ENCODE assay signal across 1 cellular context in the genomic region with DNA sequence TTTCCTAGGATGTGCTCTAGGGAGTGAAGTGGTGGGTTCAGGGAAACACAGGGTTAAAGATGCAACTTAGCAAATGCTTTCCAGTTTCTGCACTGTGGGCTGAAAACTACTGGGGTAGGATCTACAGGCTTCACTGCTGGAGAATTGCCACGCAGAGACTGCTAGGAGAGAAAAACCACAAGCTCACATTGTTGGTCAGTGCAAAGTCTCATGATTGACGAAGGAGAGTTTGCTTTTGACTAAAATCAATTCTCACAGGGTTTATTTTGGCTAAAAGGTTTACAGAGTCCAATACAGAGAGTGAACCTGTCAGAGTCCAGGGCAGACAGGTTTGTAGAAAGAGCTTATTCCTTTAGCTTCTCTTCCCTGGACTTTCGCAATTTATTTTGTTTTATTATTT.
TF ChIP-seq lines count a peak whose summit lies in the region.

No MANE protein-coding gene starts in this region.

TF ChIP-seq in HepG2, 621 proteins besides CTCF, POLR2A, EP300 and RAD21 (continued from another document and continues in another):
- TF ChIP-seq, protein P1, sequence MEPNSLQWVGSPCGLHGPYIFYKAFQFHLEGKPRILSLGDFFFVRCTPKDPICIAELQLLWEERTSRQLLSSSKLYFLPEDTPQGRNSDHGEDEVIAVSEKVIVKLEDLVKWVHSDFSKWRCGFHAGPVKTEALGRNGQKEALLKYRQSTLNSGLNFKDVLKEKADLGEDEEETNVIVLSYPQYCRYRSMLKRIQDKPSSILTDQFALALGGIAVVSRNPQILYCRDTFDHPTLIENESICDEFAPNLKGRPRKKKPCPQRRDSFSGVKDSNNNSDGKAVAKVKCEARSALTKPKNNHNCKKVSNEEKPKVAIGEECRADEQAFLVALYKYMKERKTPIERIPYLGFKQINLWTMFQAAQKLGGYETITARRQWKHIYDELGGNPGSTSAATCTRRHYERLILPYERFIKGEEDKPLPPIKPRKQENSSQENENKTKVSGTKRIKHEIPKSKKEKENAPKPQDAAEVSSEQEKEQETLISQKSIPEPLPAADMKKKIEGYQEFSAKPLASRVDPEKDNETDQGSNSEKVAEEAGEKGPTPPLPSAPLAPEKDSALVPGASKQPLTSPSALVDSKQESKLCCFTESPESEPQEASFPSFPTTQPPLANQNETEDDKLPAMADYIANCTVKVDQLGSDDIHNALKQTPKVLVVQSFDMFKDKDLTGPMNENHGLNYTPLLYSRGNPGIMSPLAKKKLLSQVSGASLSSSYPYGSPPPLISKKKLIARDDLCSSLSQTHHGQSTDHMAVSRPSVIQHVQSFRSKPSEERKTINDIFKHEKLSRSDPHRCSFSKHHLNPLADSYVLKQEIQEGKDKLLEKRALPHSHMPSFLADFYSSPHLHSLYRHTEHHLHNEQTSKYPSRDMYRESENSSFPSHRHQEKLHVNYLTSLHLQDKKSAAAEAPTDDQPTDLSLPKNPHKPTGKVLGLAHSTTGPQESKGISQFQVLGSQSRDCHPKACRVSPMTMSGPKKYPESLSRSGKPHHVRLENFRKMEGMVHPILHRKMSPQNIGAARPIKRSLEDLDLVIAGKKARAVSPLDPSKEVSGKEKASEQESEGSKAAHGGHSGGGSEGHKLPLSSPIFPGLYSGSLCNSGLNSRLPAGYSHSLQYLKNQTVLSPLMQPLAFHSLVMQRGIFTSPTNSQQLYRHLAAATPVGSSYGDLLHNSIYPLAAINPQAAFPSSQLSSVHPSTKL (CRISPR knock-in tag; IDR thresholded peaks at IDR 0.05) = peak; percentile 74
- TF ChIP-seq ARID4A (CRISPR knock-in tag; IDR thresholded peaks at IDR 0.05; ENCODE audit: borderline replicate concordance) = peak; percentile 18; the same call in 1 of the 2 replicates
- TF ChIP-seq ZNF101 (CRISPR knock-in tag; IDR thresholded peaks at IDR 0.05; ENCODE audit: borderline replicate concordance, low read depth) = no peak
- TF ChIP-seq ISL2 (CRISPR knock-in tag; IDR thresholded peaks at IDR 0.05) = peak; percentile 75
- TF ChIP-seq HNF4G (IDR thresholded peaks at IDR 0.05; ENCODE audit: borderline replicate concordance, low read depth, low read length) = peak; percentile 89; the same call in 1 of the 2 replicates
- TF ChIP-seq HNF4G (CRISPR knock-in tag; IDR thresholded peaks at IDR 0.05; ENCODE audit: borderline replicate concordance, low read depth) = 0 out of 2 replicates have a peak, but pooled peaks have one; percentile 64
- TF ChIP-seq ZNF782 (CRISPR knock-in tag; IDR thresholded peaks at IDR 0.05; ENCODE audit: borderline replicate concordance) = no peak
- TF ChIP-seq ZFX (CRISPR knock-in tag; IDR thresholded peaks at IDR 0.05; ENCODE audit: low read depth) = no peak
- no peak for TF ChIP-seq NR0B2 (CRISPR knock-in tag; IDR thresholded peaks at IDR 0.05)
- no peak for TF ChIP-seq ZSCAN29 (CRISPR knock-in tag; conservative IDR thresholded peaks at IDR 0.05)
- TF ChIP-seq ATF1 (CRISPR knock-in tag; IDR thresholded peaks at IDR 0.05) = peak; percentile 53; the same call in 1 of the 2 replicates
- peak; percentile 8 to 20; a peak in 2 of 4 replicates for TF ChIP-seq MAFK (conservative IDR thresholded peaks at IDR 0.05 in 1 of 2, IDR thresholded peaks at IDR 0.05 in 1 of 2; ENCODE audit: low read length in 2 of 2)
- peak; percentile 43; the same call in 1 of the 2 replicates for TF ChIP-seq NR2F2 (IDR thresholded peaks at IDR 0.05; ENCODE audit: borderline replicate concordance, low read depth)
- TF ChIP-seq ZNF235 (CRISPR knock-in tag; IDR thresholded peaks at IDR 0.05; ENCODE audit: borderline replicate concordance) = no peak
- TF ChIP-seq MBD4 (IDR thresholded peaks at IDR 0.05; ENCODE audit: borderline replicate concordance, low read length) = no peak
- peak; percentile 64 for TF ChIP-seq NFIC (IDR thresholded peaks at IDR 0.05; ENCODE audit: low read length)
- no peak for TF ChIP-seq ZNF333 (CRISPR knock-in tag; IDR thresholded peaks at IDR 0.05; ENCODE audit: borderline replicate concordance)
- TF ChIP-seq ZNF292 (CRISPR knock-in tag; IDR thresholded peaks at IDR 0.05; ENCODE audit: borderline replicate concordance, low read depth) = peak; percentile 94; the same call in 1 of the 2 replicates
- peak; percentile 98 for TF ChIP-seq AHDC1 (CRISPR knock-in tag; IDR thresholded peaks at IDR 0.05; ENCODE audit: borderline replicate concordance)
- TF ChIP-seq, protein P2, sequence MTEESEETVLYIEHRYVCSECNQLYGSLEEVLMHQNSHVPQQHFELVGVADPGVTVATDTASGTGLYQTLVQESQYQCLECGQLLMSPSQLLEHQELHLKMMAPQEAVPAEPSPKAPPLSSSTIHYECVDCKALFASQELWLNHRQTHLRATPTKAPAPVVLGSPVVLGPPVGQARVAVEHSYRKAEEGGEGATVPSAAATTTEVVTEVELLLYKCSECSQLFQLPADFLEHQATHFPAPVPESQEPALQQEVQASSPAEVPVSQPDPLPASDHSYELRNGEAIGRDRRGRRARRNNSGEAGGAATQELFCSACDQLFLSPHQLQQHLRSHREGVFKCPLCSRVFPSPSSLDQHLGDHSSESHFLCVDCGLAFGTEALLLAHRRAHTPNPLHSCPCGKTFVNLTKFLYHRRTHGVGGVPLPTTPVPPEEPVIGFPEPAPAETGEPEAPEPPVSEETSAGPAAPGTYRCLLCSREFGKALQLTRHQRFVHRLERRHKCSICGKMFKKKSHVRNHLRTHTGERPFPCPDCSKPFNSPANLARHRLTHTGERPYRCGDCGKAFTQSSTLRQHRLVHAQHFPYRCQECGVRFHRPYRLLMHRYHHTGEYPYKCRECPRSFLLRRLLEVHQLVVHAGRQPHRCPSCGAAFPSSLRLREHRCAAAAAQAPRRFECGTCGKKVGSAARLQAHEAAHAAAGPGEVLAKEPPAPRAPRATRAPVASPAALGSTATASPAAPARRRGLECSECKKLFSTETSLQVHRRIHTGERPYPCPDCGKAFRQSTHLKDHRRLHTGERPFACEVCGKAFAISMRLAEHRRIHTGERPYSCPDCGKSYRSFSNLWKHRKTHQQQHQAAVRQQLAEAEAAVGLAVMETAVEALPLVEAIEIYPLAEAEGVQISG (CRISPR knock-in tag; IDR thresholded peaks at IDR 0.05) = no peak
- TF ChIP-seq, protein P3, sequence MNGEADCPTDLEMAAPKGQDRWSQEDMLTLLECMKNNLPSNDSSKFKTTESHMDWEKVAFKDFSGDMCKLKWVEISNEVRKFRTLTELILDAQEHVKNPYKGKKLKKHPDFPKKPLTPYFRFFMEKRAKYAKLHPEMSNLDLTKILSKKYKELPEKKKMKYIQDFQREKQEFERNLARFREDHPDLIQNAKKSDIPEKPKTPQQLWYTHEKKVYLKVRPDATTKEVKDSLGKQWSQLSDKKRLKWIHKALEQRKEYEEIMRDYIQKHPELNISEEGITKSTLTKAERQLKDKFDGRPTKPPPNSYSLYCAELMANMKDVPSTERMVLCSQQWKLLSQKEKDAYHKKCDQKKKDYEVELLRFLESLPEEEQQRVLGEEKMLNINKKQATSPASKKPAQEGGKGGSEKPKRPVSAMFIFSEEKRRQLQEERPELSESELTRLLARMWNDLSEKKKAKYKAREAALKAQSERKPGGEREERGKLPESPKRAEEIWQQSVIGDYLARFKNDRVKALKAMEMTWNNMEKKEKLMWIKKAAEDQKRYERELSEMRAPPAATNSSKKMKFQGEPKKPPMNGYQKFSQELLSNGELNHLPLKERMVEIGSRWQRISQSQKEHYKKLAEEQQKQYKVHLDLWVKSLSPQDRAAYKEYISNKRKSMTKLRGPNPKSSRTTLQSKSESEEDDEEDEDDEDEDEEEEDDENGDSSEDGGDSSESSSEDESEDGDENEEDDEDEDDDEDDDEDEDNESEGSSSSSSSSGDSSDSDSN (CRISPR knock-in tag; IDR thresholded peaks at IDR 0.05) = no peak
- TF ChIP-seq REXO4 (CRISPR knock-in tag; IDR thresholded peaks at IDR 0.05; ENCODE audit: borderline replicate concordance) = no peak
- no peak for TF ChIP-seq SOX6 (IDR thresholded peaks at IDR 0.05)
- peak; percentile 81 for TF ChIP-seq SOX6 (CRISPR knock-in tag; IDR thresholded peaks at IDR 0.05)
- TF ChIP-seq, protein P4, sequence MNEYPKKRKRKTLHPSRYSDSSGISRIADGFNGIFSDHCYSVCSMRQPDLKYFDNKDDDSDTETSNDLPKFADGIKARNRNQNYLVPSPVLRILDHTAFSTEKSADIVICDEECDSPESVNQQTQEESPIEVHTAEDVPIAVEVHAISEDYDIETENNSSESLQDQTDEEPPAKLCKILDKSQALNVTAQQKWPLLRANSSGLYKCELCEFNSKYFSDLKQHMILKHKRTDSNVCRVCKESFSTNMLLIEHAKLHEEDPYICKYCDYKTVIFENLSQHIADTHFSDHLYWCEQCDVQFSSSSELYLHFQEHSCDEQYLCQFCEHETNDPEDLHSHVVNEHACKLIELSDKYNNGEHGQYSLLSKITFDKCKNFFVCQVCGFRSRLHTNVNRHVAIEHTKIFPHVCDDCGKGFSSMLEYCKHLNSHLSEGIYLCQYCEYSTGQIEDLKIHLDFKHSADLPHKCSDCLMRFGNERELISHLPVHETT (CRISPR knock-in tag; conservative IDR thresholded peaks at IDR 0.05) = no peak
- no peak for TF ChIP-seq TOPORS (CRISPR knock-in tag; IDR thresholded peaks at IDR 0.05)
- no peak for TF ChIP-seq CHD4 (IDR thresholded peaks at IDR 0.05; ENCODE audit: borderline replicate concordance, low read length)
- TF ChIP-seq NFE2L2 (IDR thresholded peaks at IDR 0.05; ENCODE audit: low read length) = no peak
- TF ChIP-seq KAT8 (CRISPR knock-in tag; IDR thresholded peaks at IDR 0.05) = no peak
